Comparison of ENCODE assay signal across 8 cellular contexts in the genomic region with DNA sequence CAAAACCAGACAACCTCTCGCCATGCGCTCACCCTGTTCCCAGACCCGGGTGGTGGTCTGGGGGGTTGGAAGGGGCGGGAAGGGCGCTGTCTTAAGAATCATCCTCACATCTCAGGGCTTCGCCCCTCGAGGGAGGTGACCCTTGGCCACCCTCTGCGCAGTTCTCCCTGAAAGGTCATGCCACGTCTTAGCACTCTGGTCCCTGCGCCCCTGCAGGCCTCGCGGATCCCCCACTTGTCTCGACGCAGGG. TPM values are rescaled to one million over a fixed set of nuclear protein-coding genes. Genes with fewer than 3 reads are reported as not detected.
DNase-seq lines count a peak whose midpoint lies in the region; ATAC-seq, FAIRE-seq and TF ChIP-seq lines count a peak whose summit lies in the region.

No MANE protein-coding gene starts in this region.

- H3K27me3 ChIP-seq in ACC112 (ENCODE audit: insufficient read depth, low read length) (no peaks in the 10 kb centered on the region), HUES6 (ENCODE audit: control insufficient read depth, insufficient read depth, low read length) (peaks cover 4% of the 10 kb centered on the region; the same call in 1 of the 2 replicates)

- DNase-seq in choroid plexus epithelial cell (ENCODE audit: low read depth) (no peak), myocyte (ENCODE audit: low read depth) (peak; percentile 40), HEK293T (ENCODE audit: extremely low spot score) (no peak), HTR-8/SVneo (ENCODE audit: insufficient read length, low spot score) (no peak)
- DNase-seq in stimulated activated CD4-positive, alpha-beta T cell treated with anti-CD3 and anti-CD28 coated beads, Interleukin-2, amount 100 ng/mL, for 24 hours, result no peak

- peak overlapping the region; percentile 80 for H3K4me3 ChIP-seq in ACC112 (ENCODE audit: low read depth, low read length)
- H3K4me3 ChIP-seq in HUES6 (ENCODE audit: low read depth, low read length), result peak overlapping the region; percentile 65
- peak overlapping the region; percentile 75 for H3K4me3 ChIP-seq in choroid plexus epithelial cell (ENCODE audit: low read depth, low read length)

- H3K27ac ChIP-seq in ACC112 (ENCODE audit: low read depth, low read length) (peak overlapping the region; percentile 98), HUES6 (ENCODE audit: low read depth, low read length) (peak overlapping the region; percentile 94; the same call in 1 of the 2 replicates)

- FAIRE-seq in HTR-8/SVneo (lab: Jason Lieb, UNC), result no peak

- POLR2A ChIA-PET in HEK293T (lab: Yijun Ruan, JAX), result interaction anchor here (2.4 kb wide), 1 partner anchor 41 kb away, joined by 17 read pairs; the partner anchor contains the start of gene CAPRIN2

- H2AFZ ChIP-seq in ACC112 (ENCODE audit: low read length, unreplicated experiment), result peak overlapping the region; percentile 39

- peaks cover 2% of the 10 kb centered on the region; the same call in 1 of the 2 replicates for H3K9me3 ChIP-seq in HUES6 (ENCODE audit: control insufficient read depth, insufficient read depth, low read depth, low read length)

- peaks cover 46% of the 10 kb centered on the region for H3K4me1 ChIP-seq in ACC112 (ENCODE audit: control insufficient read depth, insufficient read depth, low read length, unreplicated experiment)
- H3K4me1 ChIP-seq in HUES6 (ENCODE audit: control insufficient read depth, insufficient read depth, low read length), result peaks cover 41% of the 10 kb centered on the region

- H3K9ac ChIP-seq in HUES6 (ENCODE audit: low read length), result peak overlapping the region; percentile 94

- H3K36me3 ChIP-seq in ACC112 (ENCODE audit: insufficient read depth, low read length) (peaks cover 14% of the 10 kb centered on the region), HUES6 (ENCODE audit: control insufficient read depth, insufficient read depth, low read length) (peaks cover 23% of the 10 kb centered on the region)

- H3K79me2 ChIP-seq in ACC112 (ENCODE audit: control insufficient read depth, insufficient read depth, low read length, unreplicated experiment), result peaks cover 9% of the 10 kb centered on the region

- ATAC-seq in HG02840 (IDR thresholded peaks at IDR 0.05; ENCODE audit: low FRiP score, unreplicated experiment), result no peak

- no peak for TF ChIP-seq CTCF in choroid plexus epithelial cell (conservative IDR thresholded peaks at IDR 0.05; ENCODE audit: low read depth, low read length)

- CTCF ChIA-PET in HEK293T (lab: Yijun Ruan, JAX), result no interaction called here

TF ChIP-seq in HEK293T, 16 proteins besides CTCF, POLR2A, EP300 and RAD21:
- TF ChIP-seq LEF1 (IDR thresholded peaks at IDR 0.05; ENCODE audit: borderline replicate concordance) (no peak), NFRKB (IDR thresholded peaks at IDR 0.05) (no peak), FOXA1 (IDR thresholded peaks at IDR 0.05) (no peak), SUZ12 (IDR thresholded peaks at IDR 0.05) (no peak), ELF4 (IDR thresholded peaks at IDR 0.05) (no peak), HDGF (IDR thresholded peaks at IDR 0.05; ENCODE audit: borderline replicate concordance) (no peak), BHLHE40 (IDR thresholded peaks at IDR 0.05; ENCODE audit: borderline replicate concordance) (no peak), CTBP1 (IDR thresholded peaks at IDR 0.05; ENCODE audit: borderline replicate concordance) (no peak), L3MBTL2 (conservative IDR thresholded peaks at IDR 0.05) (no peak), TARDBP (IDR thresholded peaks at IDR 0.05) (no peak), PKNOX1 (IDR thresholded peaks at IDR 0.05) (no peak), FOXM1 (IDR thresholded peaks at IDR 0.05; ENCODE audit: borderline replicate concordance) (no peak), ZNF384 (IDR thresholded peaks at IDR 0.05) (no peak), SP1 (IDR thresholded peaks at IDR 0.05) (no peak), FOXK2 (IDR thresholded peaks at IDR 0.05) (no peak), ARNT (IDR thresholded peaks at IDR 0.05) (no peak)

RNA-seq across cellular contexts. Expression of gene CAPRIN2, which starts 40.6 kb away (rescaled TPM):
- 25.5 and 30.0 TPM in 2 replicates for total RNA-seq in myocyte
- 15.1 TPM for polyA plus RNA-seq in myocyte (2012)
